6 cellular contexts compared by ENCODE assay signal in genomic region chr15:40847225-40847961, GRCh38.
DNase-seq lines count a peak whose midpoint lies in the region; ATAC-seq and TF ChIP-seq lines count a peak whose summit lies in the region.

No MANE protein-coding gene starts in this region.

- H3K4me3 ChIP-seq in iPS-20b (ENCODE audit: low read length) = peak overlapping the region; percentile 37; the same call in 1 of the 2 replicates

- no peak for TF ChIP-seq CTCF in RWPE1 (conservative IDR thresholded peaks at IDR 0.05; ENCODE audit: low read depth)

- peaks cover 46% of the 10 kb centered on the region; the same call in 1 of the 2 replicates for H3K36me3 ChIP-seq in iPS-20b (ENCODE audit: insufficient read depth, low read depth, low read length)

- peaks cover 22% of the 10 kb centered on the region for H3K4me1 ChIP-seq in iPS-20b (ENCODE audit: insufficient read depth, low read length)

- POLR2A ChIA-PET in RWPE1 (lab: Yijun Ruan, JAX; ENCODE audit: low non-redundant PET) = interaction anchor here (1.1 kb wide), 1 partner anchor 10 kb away, joined by 6 read pairs; no protein-coding TSS in a partner anchor

- H3K9me3 ChIP-seq in iPS-20b (ENCODE audit: insufficient read depth, low read depth, low read length) = no peaks in the 10 kb centered on the region

- ATAC-seq in HG02642 (IDR thresholded peaks at IDR 0.05; ENCODE audit: poor library complexity, unreplicated experiment) (peak; percentile 57), GM19455 (IDR thresholded peaks at IDR 0.05; ENCODE audit: unreplicated experiment) (no peak), GM19452 (IDR thresholded peaks at IDR 0.05; ENCODE audit: unreplicated experiment) (no peak)

- H3K9ac ChIP-seq in iPS-20b (ENCODE audit: low read depth, low read length) = peak overlapping the region; percentile 31; the same call in 1 of the 2 replicates

- peak overlapping the region; percentile 68 for H3K27ac ChIP-seq in RWPE1
- no peak overlapping the region for H3K27ac ChIP-seq in iPS-20b (ENCODE audit: low read length)

- CTCF ChIA-PET in RWPE1 (lab: Yijun Ruan, JAX) = interaction anchor here (0.7 to 2.6 kb wide), 4 partner anchors 10 to 65 kb away, joined by 3 to 16 read pairs (median 4); partner anchors contain the start of gene VPS18

- peaks cover 25% of the 10 kb centered on the region for H3K27me3 ChIP-seq in iPS-20b (ENCODE audit: insufficient read depth, low read length)

- DNase-seq in DMS153 treated with DMSO at 0.1 percent for 48 hours (lab: John Stamatoyannopoulos, UW; ENCODE audit: unreplicated experiment) = peak; percentile 51
- peak; percentile 78 for DNase-seq in RWPE1 (ENCODE audit: low spot score)
